In the genomic region with DNA sequence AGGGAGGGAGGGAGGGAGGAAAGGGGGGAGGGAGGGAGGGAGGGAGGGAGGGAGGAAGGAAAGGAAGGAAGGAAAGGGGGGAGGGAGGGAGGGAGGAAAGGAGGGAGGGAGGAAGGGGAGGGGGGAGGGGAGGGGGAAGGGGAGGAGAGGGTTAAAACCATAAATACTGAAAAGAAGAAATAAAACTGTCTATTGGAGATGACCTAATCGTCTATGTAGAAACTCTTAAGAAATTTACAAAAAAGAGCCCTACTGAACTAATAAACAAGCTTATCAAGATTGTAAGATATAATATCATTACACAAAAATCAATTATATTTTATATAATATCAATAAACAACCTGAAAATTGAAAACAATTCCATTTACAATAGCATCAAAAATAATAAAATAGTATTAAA, we compare ENCODE assay signal across 27 cellular contexts.
"Had no signal": no experiment of that assay in that cellular context is flagged by ENCODE, and none has a peak within 500 bp of the region (broad histone marks: within the 10 kb centered on the region; RNA-seq: fewer than 3 reads in every experiment).

No MANE protein-coding gene starts in this region.

- FAIRE-seq: frontal cortex had no signal

- H3K27ac ChIP-seq: ascending aorta, breast epithelium, cardiac muscle cell, colonic mucosa had no signal

- H3K9me3 ChIP-seq: ascending aorta, breast epithelium, colonic mucosa had no signal

- H3K4me3 ChIP-seq: ascending aorta, breast epithelium, cardiac muscle cell, colonic mucosa had no signal

- H3K4me1 ChIP-seq: ascending aorta, breast epithelium, colonic mucosa had no signal

- H3K27me3 ChIP-seq: ascending aorta, breast epithelium, cardiac muscle cell, colonic mucosa had no signal

- DNase-seq: activated CD4-positive, alpha-beta memory T cell treated with anti-CD3 and anti-CD28 coated beads, Interleukin-2, amount 10 ng/mL, durations not matched to agents 7 days and 5 days; activated CD4-positive, alpha-beta T cell treated with anti-CD3 and anti-CD28 coated beads for 4 hours; activated CD4-positive, alpha-beta T cell treated with anti-CD3 and anti-CD28 coated beads, Interleukin-2, amount 10 ng/mL, durations not matched to agents 7 days and 5 days; activated CD4-positive, alpha-beta T cell treated with anti-CD3 and anti-CD28 coated beads, Interleukin-2, amount 50 U/mL, for 4 hours; activated CD4-positive, CD25-positive, alpha-beta regulatory T cell; activated CD4-positive, CD25-positive, alpha-beta regulatory T cell treated with anti-CD3 and anti-CD28 coated beads, Interleukin-2, amount 50 U/mL, for 72 hours; activated CD8-positive, alpha-beta memory T cell treated with anti-CD3 and anti-CD28 coated beads, Interleukin-2, amount 50 U/mL, for 48 hours; activated gamma-delta T cell; activated naive CD4-positive, alpha-beta T cell; activated naive CD4-positive, alpha-beta T cell treated with anti-CD3 and anti-CD28 coated beads, Interleukin-2, amount 10 ng/mL, durations not matched to agents 7 days and 5 days; activated naive CD8-positive, alpha-beta T cell treated with anti-CD3 and anti-CD28 coated beads, Interleukin-2, amount 10 ng/mL, durations not matched to agents 7 days and 5 days; activated T-cell treated with anti-CD3 and anti-CD28 coated beads for 4 hours; activated T-cell treated with anti-CD3 and anti-CD28 coated beads, Interleukin-2, amount 50 U/mL, for 24 hours; activated T-cell treated with anti-CD3 and anti-CD28 coated beads, Interleukin-2, amount 50 U/mL, for 72 hours; central memory CD4-positive, alpha-beta T cell; cerebellar nuclear complex; colonic mucosa; effector CD8-positive, alpha-beta T cell; foreskin fibroblast; head of caudate nucleus; hippocampal formation had no signal

- ATAC-seq: activated naive CD4-positive, alpha-beta T cell treated with anti-CD3 and anti-CD28 coated beads, Interleukin-2, amount 50 U/mL, for 72 hours; activated T-cell treated with anti-CD3 and anti-CD28 coated beads, Interleukin-2, amount 50 U/mL, for 72 hours; esophagus mucosa had no signal

- H3K36me3 ChIP-seq: ascending aorta, breast epithelium, cardiac muscle cell, colonic mucosa had no signal
